ENCODE assay signal across 8 cellular contexts in the genomic region with DNA sequence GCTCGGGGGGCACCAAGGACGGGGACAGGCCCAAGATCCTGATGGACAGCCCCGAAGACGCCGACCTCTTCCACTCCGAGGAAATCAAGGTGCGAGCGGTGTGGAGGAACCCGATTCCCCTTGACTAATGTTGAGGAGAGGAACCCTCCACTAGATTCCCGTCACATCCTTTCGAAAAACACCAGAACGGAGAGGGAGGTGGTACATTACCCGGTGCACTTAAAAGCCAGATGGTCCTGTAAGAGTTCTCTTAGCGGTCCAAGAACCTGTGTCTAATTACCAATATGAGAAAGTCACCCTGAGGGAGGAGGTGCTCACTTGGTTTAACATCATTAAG. TPM values are rescaled to one million over a fixed set of nuclear protein-coding genes. Genes with fewer than 3 reads are reported as not detected.
DNase-seq lines count a peak whose midpoint lies in the region; ATAC-seq and TF ChIP-seq lines count a peak whose summit lies in the region.

No MANE protein-coding gene starts in this region.

- peak overlapping the region; percentile 83 for H2AFZ ChIP-seq in SK-N-SH (ENCODE audit: low read depth)

- POLR2A ChIA-PET in SK-N-SH (lab: Yijun Ruan, JAX) = interaction anchor here (1.5 kb wide), 1 partner anchor 1296 kb away, joined by 3 read pairs; the partner anchor contains the start of gene TAOK3

- H3K27me3 ChIP-seq in SK-N-SH (ENCODE audit: insufficient read depth) = no peaks in the 10 kb centered on the region
- H3K27me3 ChIP-seq in sigmoid colon = no peaks in the 10 kb centered on the region

- ATAC-seq in GM18519 (IDR thresholded peaks at IDR 0.05; ENCODE audit: low FRiP score, unreplicated experiment) = no peak
- no peak for ATAC-seq in HG02763 (IDR thresholded peaks at IDR 0.05; ENCODE audit: unreplicated experiment)
- ATAC-seq in GM21528 (IDR thresholded peaks at IDR 0.05; ENCODE audit: low FRiP score, unreplicated experiment) = no peak

- no peaks in the 10 kb centered on the region for H4K20me1 ChIP-seq in SK-N-SH (ENCODE audit: insufficient read depth)

- 1% methylated on average over 14 of the region's 14 CpGs for WGBS in SK-N-SH (ENCODE audit: low lambda C conversion rate)
- 1 to 2% methylated on average over 14 of the region's 14 CpGs for WGBS in sigmoid colon, 2 donors

- H3K79me2 ChIP-seq in SK-N-SH (ENCODE audit: insufficient read depth) = peaks cover 55% of the 10 kb centered on the region

- no peaks in the 10 kb centered on the region for H3K9me3 ChIP-seq in SK-N-SH
- H3K9me3 ChIP-seq in sigmoid colon = no peaks in the 10 kb centered on the region

- no peak for TF ChIP-seq POLR2A in sigmoid colon (IDR thresholded peaks at IDR 0.05)

- H3K27ac ChIP-seq in SK-N-SH (ENCODE audit: low read depth in 2 of 2, low read length in 1 of 2) = peak overlapping the region; percentile 76 to 94
- peak overlapping the region; percentile 89 to 96 (median 94) for H3K27ac ChIP-seq in sigmoid colon

- intact Hi-C loops in sigmoid colon (cut with DNase I) = loop anchor here (5.0 kb wide), 1 partner anchor 1291 kb away; the partner anchor contains the start of gene SUDS3

- H3K4me3 ChIP-seq in SK-N-SH (ENCODE audit: low read depth in 2 of 2, low read length in 1 of 2) = peak overlapping the region; percentile 84 to 99
- H3K4me3 ChIP-seq in fibroblast of villous mesenchyme (ENCODE audit: low read depth, low read length) = peak overlapping the region; percentile 81
- H3K4me3 ChIP-seq in sigmoid colon = peak overlapping the region; percentile 78 to 88 (median 82)

- peak overlapping the region; percentile 81 for H3K4me2 ChIP-seq in SK-N-SH

- CTCF ChIA-PET in SK-N-SH (lab: Yijun Ruan, JAX) = interaction anchor here (1.0 to 2.1 kb wide), 11 partner anchors 9 to 234 kb away, joined by 3 to 16 read pairs (median 5); no protein-coding TSS in a partner anchor

- H3K4me1 ChIP-seq in SK-N-SH (ENCODE audit: control insufficient read depth in 1 of 2, insufficient read depth in 2 of 2, low read depth in 1 of 2, low read length in 1 of 2) = peaks cover 6 to 7% of the 10 kb centered on the region in 2 experiments; a peak in 3 of 4 replicates
- H3K4me1 ChIP-seq in sigmoid colon = peaks cover 0 to 26% (median 20%) of the 10 kb centered on the region in 4 donors

- DNase-seq in SHP77 treated with DMSO at 0.1 percent for 48 hours (lab: John Stamatoyannopoulos, UW) (peak; percentile 26), SHP77 (lab: John Stamatoyannopoulos, UW) (no peak), SK-N-SH (no peak), fibroblast of villous mesenchyme (ENCODE audit: low read depth) (peak; percentile 34), sigmoid colon (no peak)

- H3K36me3 ChIP-seq in SK-N-SH (replicated peaks in 1 of 2; ENCODE audit: control insufficient read depth in 1 of 2, insufficient read depth in 2 of 2, low read length in 1 of 2) (peaks cover 24 to 32% of the 10 kb centered on the region in 2 experiments), sigmoid colon (peaks cover 8 to 22% (median 11%) of the 10 kb centered on the region in 4 donors)

- H3K9me2 ChIP-seq in SK-N-SH = no peaks in the 10 kb centered on the region

- TF ChIP-seq RAD21 in SK-N-SH (IDR thresholded peaks at IDR 0.05; ENCODE audit: low read length) = no peak

- TF ChIP-seq CTCF in SK-N-SH (IDR thresholded peaks at IDR 0.05) = no peak
- no peak for TF ChIP-seq CTCF in fibroblast of villous mesenchyme (IDR thresholded peaks at IDR 0.05; ENCODE audit: insufficient read depth, low read depth, low read length)
- no peak for TF ChIP-seq CTCF in sigmoid colon (IDR thresholded peaks at IDR 0.05)

- peaks cover 4% of the 10 kb centered on the region for H3F3A ChIP-seq in SK-N-SH (replicated peaks; ENCODE audit: insufficient read depth)

- TF ChIP-seq EP300 in SK-N-SH (IDR thresholded peaks at IDR 0.05; ENCODE audit: borderline replicate concordance in 1 of 2, low read depth in 1 of 2, low read length in 1 of 2) = no peak
- TF ChIP-seq EP300 in sigmoid colon (IDR thresholded peaks at IDR 0.05) = no peak

- H3K9ac ChIP-seq in SK-N-SH = peak overlapping the region; percentile 91

TF ChIP-seq in SK-N-SH, 30 proteins besides CTCF, POLR2A, EP300 and RAD21:
- TF ChIP-seq MEF2A (IDR thresholded peaks at IDR 0.05; ENCODE audit: borderline replicate concordance, low read depth) (no peak), SMC3 (IDR thresholded peaks at IDR 0.05; ENCODE audit: low read depth, low read length) (no peak), RXRA (IDR thresholded peaks at IDR 0.05; ENCODE audit: borderline replicate concordance, low read depth) (no peak), RFX5 (IDR thresholded peaks at IDR 0.05; ENCODE audit: low read length) (no peak), FOXM1 (IDR thresholded peaks at IDR 0.05; ENCODE audit: low read depth) (no peak), NRF1 (IDR thresholded peaks at IDR 0.05; ENCODE audit: low read depth, low read length) (no peak), FOSL2 (IDR thresholded peaks at IDR 0.05; ENCODE audit: borderline replicate concordance, low read depth) (no peak), ELF1 (IDR thresholded peaks at IDR 0.05) (no peak), TEAD4 (IDR thresholded peaks at IDR 0.05; ENCODE audit: borderline replicate concordance, insufficient read depth) (no peak), TAF1 (IDR thresholded peaks at IDR 0.05; ENCODE audit: borderline replicate concordance, low read depth, low read length) (no peak)

RNA-seq across cellular contexts. Expression of gene PRKAB1, which starts 0.3 kb away (rescaled TPM):
- polyA plus RNA-seq in SK-N-SH (2012; rRNA removed) = 28.9 and 41.8 TPM in 2 replicates
- 24.4 and 25.6 TPM in 2 replicates for polyA plus RNA-seq in SK-N-SH (2012; cell fraction: cytosol; rRNA removed)
- 44.0 and 60.3 TPM in 2 replicates for polyA plus RNA-seq in SK-N-SH (2012; cell fraction: nucleus; rRNA removed)
- total RNA-seq in fibroblast of villous mesenchyme = 13.2 and 16.0 TPM in 2 replicates
- 10 to 100 TPM; 18.5 to 44.3 (median 19.7) TPM for total RNA-seq in sigmoid colon
- polyA plus RNA-seq in sigmoid colon = 10 to 100 TPM; 31.4 to 52.5 (median 52.3) TPM

Comparison
In these comparisons a context has a peak if more than half of its experiments do, and no peak if none do; other contexts are left out.
1. DNase-seq: peak in SHP77 treated with DMSO at 0.1 percent for 48 hours (single experiment) and fibroblast of villous mesenchyme (single experiment); none in SHP77 (0 of 2), SK-N-SH (single experiment) and sigmoid colon (single experiment).
2. Peak in every context shown above with its lines, with median percentiles within 50 percentile points of each other: H3K4me3 ChIP-seq.